ENCODE assay signal across 2 cellular contexts in the genomic region with DNA sequence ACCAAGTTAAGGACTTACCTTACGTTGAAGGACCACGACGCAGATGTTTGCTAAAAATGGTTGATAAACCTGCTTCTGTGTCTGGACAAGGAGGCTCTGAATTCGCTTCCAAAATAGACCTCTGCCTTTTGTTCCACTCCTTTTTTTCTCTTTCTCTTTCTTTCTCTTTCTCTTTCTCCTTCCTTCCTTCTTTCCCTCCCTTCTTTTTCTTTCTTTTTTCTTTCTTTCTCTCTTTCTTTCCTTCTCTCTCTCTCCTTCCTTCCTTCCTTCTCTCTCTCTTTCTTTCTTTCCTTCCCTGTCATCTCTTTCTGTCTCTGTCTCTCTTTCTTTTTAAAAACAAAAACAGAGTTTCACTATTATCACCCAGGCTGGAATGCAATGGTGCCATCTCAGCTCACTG.
TF ChIP-seq lines count a peak whose summit lies in the region.

No MANE protein-coding gene starts in this region.

TF ChIP-seq in A549, 52 proteins besides CTCF, POLR2A, EP300 and RAD21 (continued from another document):
- TF ChIP-seq RFX5 (IDR thresholded peaks at IDR 0.05) = no peak

TF ChIP-seq in HCT116, 20 proteins besides CTCF, POLR2A, EP300 and RAD21 (continued from another document):
- TF ChIP-seq, protein P1, sequence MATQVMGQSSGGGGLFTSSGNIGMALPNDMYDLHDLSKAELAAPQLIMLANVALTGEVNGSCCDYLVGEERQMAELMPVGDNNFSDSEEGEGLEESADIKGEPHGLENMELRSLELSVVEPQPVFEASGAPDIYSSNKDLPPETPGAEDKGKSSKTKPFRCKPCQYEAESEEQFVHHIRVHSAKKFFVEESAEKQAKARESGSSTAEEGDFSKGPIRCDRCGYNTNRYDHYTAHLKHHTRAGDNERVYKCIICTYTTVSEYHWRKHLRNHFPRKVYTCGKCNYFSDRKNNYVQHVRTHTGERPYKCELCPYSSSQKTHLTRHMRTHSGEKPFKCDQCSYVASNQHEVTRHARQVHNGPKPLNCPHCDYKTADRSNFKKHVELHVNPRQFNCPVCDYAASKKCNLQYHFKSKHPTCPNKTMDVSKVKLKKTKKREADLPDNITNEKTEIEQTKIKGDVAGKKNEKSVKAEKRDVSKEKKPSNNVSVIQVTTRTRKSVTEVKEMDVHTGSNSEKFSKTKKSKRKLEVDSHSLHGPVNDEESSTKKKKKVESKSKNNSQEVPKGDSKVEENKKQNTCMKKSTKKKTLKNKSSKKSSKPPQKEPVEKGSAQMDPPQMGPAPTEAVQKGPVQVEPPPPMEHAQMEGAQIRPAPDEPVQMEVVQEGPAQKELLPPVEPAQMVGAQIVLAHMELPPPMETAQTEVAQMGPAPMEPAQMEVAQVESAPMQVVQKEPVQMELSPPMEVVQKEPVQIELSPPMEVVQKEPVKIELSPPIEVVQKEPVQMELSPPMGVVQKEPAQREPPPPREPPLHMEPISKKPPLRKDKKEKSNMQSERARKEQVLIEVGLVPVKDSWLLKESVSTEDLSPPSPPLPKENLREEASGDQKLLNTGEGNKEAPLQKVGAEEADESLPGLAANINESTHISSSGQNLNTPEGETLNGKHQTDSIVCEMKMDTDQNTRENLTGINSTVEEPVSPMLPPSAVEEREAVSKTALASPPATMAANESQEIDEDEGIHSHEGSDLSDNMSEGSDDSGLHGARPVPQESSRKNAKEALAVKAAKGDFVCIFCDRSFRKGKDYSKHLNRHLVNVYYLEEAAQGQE (IDR thresholded peaks at IDR 0.05; ENCODE audit: low read depth) = no peak
